ENCODE assay signal across 14 cellular contexts in genomic region chr6:167284565-167284964, GRCh38. TPM values are rescaled to one million over a fixed set of nuclear protein-coding genes. Genes with fewer than 3 reads are reported as not detected.
DNase-seq lines count a peak whose midpoint lies in the region; ATAC-seq, FAIRE-seq and TF ChIP-seq lines count a peak whose summit lies in the region.
"Not testable (repeated sequence)": the region's sequence is repeated elsewhere in the genome, so short reads cannot be mapped to it uniquely, and the experiment has no call there.
"Had no signal": no experiment of that assay in that cellular context is flagged by ENCODE, and none has a peak within 500 bp of the region (broad histone marks: within the 10 kb centered on the region; RNA-seq: fewer than 3 reads in every experiment).

No MANE protein-coding gene starts in this region.

- CTCF ChIA-PET in H1 (lab: Charles Lee; ENCODE audit: partially characterized antibody): interaction anchor here (0.7 to 2.5 kb wide), 5 partner anchors 10 to 67 kb away, joined by 3 to 19 read pairs (median 5); no protein-coding TSS in a partner anchor

- not testable (repeated sequence) for H3K27me3 ChIP-seq in GM23338 (ENCODE audit: insufficient read depth); H1 (replicated peaks in 1 of 4; ENCODE audit: control insufficient read depth in 3 of 4, extremely low read depth in 1 of 4, insufficient read depth in 3 of 4, low read length in 3 of 4); right lobe of liver; neural progenitor cell; aorta (ENCODE audit: control insufficient read depth in 1 of 2, insufficient read depth in 2 of 2, low read length in 1 of 2)

- H4K91ac ChIP-seq in H1 (replicated peaks; ENCODE audit: insufficient read length, low read length): not testable (repeated sequence)

- not testable (repeated sequence) for H3K79me2 ChIP-seq in GM23338 (replicated peaks; ENCODE audit: insufficient read depth); H1 (ENCODE audit: control insufficient read depth in 1 of 2, insufficient read depth in 2 of 2, low read length in 2 of 2); neural progenitor cell (ENCODE audit: low read depth)

- ATAC-seq in GM23338 (peak; percentile 47), aorta (ENCODE audit: low FRiP score) (peak; percentile 19)
- not testable (repeated sequence) for ATAC-seq in right lobe of liver
- ATAC-seq in stimulated activated memory B cell treated with anti-CD40 and anti-IgM and Interleukin-4, amounts not matched to agents 10 μg/mL and 1 μg/mL and 100 μg/mL, for 72 hours: peak; percentile 34

- FAIRE-seq in H1 (lab: Jason Lieb, UNC): peak; percentile 84

- intact Hi-C loops in right lobe of liver (cut with DNase I); aorta (cut with DNase I): not testable (repeated sequence)

- not testable (repeated sequence) for H3K27ac ChIP-seq in GM23338 (ENCODE audit: low read depth); H1 (ENCODE audit: low read depth, low read length); neural progenitor cell; aorta (ENCODE audit: low read depth in 1 of 2, low read length in 2 of 2)
- H3K27ac ChIP-seq in right lobe of liver: peak overlapping the region in 2 of 3 donors; percentile 40 to 89

- not testable (repeated sequence) for H2BK5ac ChIP-seq in H1 (ENCODE audit: low read depth, low read length)

- H2BK120ac ChIP-seq in H1 (replicated peaks; ENCODE audit: low read depth, low read length): not testable (repeated sequence)

- not testable (repeated sequence) for H2AK5ac ChIP-seq in H1 (ENCODE audit: low read depth, low read length)

- not testable (repeated sequence) for TF ChIP-seq RAD21 in H1 (IDR thresholded peaks at IDR 0.05 in 1 of 2, conservative IDR thresholded peaks at IDR 0.05 in 1 of 2; ENCODE audit: low read depth in 2 of 2, low read length in 2 of 2)

- not testable (repeated sequence) for H3K9me2 ChIP-seq in GM23338 (ENCODE audit: insufficient read depth)

- H3K18ac ChIP-seq in H1 (ENCODE audit: extremely low read depth, low read length): not testable (repeated sequence)

- H2BK12ac ChIP-seq in H1 (ENCODE audit: low read depth, low read length): not testable (repeated sequence)

- not testable (repeated sequence) for H4K5ac ChIP-seq in H1 (ENCODE audit: insufficient read length, low read depth, low read length)

- peaks cover 56% of the 10 kb centered on the region for H3K4me1 Mint-ChIP-seq in GM23338
- peaks cover 24% of the 10 kb centered on the region for H3K4me1 Mint-ChIP-seq in neural progenitor cell
- not testable (repeated sequence) for H3K4me1 Mint-ChIP-seq in stimulated activated memory B cell treated with anti-CD40 and anti-IgM and Interleukin-4, amounts not matched to agents 10 μg/mL and 1 μg/mL and 100 μg/mL, for 72 hours

- not testable (repeated sequence) for H3K36me3 ChIP-seq in GM23338 (ENCODE audit: insufficient read depth); H1 (ENCODE audit: control insufficient read depth in 2 of 4, insufficient read depth in 4 of 4, low read length in 3 of 4); right lobe of liver; neural progenitor cell; aorta (ENCODE audit: control insufficient read depth in 1 of 2, insufficient read depth in 2 of 2, low read length in 1 of 2)

- H3K4me2 ChIP-seq in GM23338; H1 (ENCODE audit: insufficient read depth in 1 of 2, low read depth in 2 of 2, low read length in 2 of 2); neural progenitor cell: not testable (repeated sequence)

- H3K4me3 ChIP-seq in GM23338; H1 (ENCODE audit: extremely low read depth in 1 of 4, insufficient read depth in 2 of 4, low read depth in 3 of 4, low read length in 4 of 4); right lobe of liver; neural progenitor cell; aorta (ENCODE audit: low read length in 2 of 2): not testable (repeated sequence)

- TF ChIP-seq CTCF in GM23338 (conservative IDR thresholded peaks at IDR 0.05; ENCODE audit: low read depth in 2 of 2); H1 (IDR thresholded peaks at IDR 0.05; ENCODE audit: control extremely low read depth in 1 of 3, insufficient read depth in 1 of 3, low read depth in 1 of 3, low read length in 3 of 3); right lobe of liver (IDR thresholded peaks at IDR 0.05): not testable (repeated sequence)
- TF ChIP-seq CTCF in neural progenitor cell (IDR thresholded peaks at IDR 0.05): peak; percentile 7

- not testable (repeated sequence) for H3K23ac ChIP-seq in H1 (ENCODE audit: insufficient read length)

- not testable (repeated sequence) for H3K36me3 Mint-ChIP-seq in GM23338 (ENCODE audit: low read depth); neural progenitor cell; stimulated activated memory B cell treated with anti-CD40 and anti-IgM and Interleukin-4, amounts not matched to agents 10 μg/mL and 1 μg/mL and 100 μg/mL, for 72 hours

- H3K9me3 Mint-ChIP-seq in GM23338; stimulated activated memory B cell treated with anti-CD40 and anti-IgM and Interleukin-4, amounts not matched to agents 10 μg/mL and 1 μg/mL and 100 μg/mL, for 72 hours: not testable (repeated sequence)
- H3K9me3 Mint-ChIP-seq in neural progenitor cell: peaks cover 25% of the 10 kb centered on the region

- not testable (repeated sequence) for H3K14ac ChIP-seq in H1 (ENCODE audit: insufficient read length)

- WGBS in H1 (ENCODE audit: extremely low coverage in 1 of 2, insufficient coverage in 1 of 2, insufficient read length in 1 of 2, insufficient replicate concordance in 2 of 2, low coverage in 1 of 2, low lambda C conversion rate in 2 of 2, missing lambda C conversion rate in 1 of 2), 2 experiments: 84% methylated on average over 8 of the region's 13 CpGs; no CpG with 5 or more reads in 1 of the 2 experiments
- 93% methylated on average over 2 of the region's 13 CpGs for WGBS in right lobe of liver (ENCODE audit: insufficient coverage, low coverage, low lambda C conversion rate, missing lambda C conversion rate)
- 89 to 92% methylated on average over 8 to 12 of the region's 13 CpGs for WGBS in aorta, 2 donors

- not testable (repeated sequence) for H2BK15ac ChIP-seq in H1 (ENCODE audit: low read length)

- H3K27me3 Mint-ChIP-seq in GM23338 (ENCODE audit: insufficient read depth, low read depth, poor library complexity) (peaks cover 20% of the 10 kb centered on the region), neural progenitor cell (ENCODE audit: insufficient read depth, low read depth) (peaks cover 10% of the 10 kb centered on the region)
- peaks cover 11% of the 10 kb centered on the region for H3K27me3 Mint-ChIP-seq in stimulated activated memory B cell treated with anti-CD40 and anti-IgM and Interleukin-4, amounts not matched to agents 10 μg/mL and 1 μg/mL and 100 μg/mL, for 72 hours

- H3K4me3 Mint-ChIP-seq in GM23338; neural progenitor cell; stimulated activated memory B cell treated with anti-CD40 and anti-IgM and Interleukin-4, amounts not matched to agents 10 μg/mL and 1 μg/mL and 100 μg/mL, for 72 hours: not testable (repeated sequence)

- H3K27ac Mint-ChIP-seq in GM23338; neural progenitor cell; stimulated activated memory B cell treated with anti-CD40 and anti-IgM and Interleukin-4, amounts not matched to agents 10 μg/mL and 1 μg/mL and 100 μg/mL, for 72 hours: not testable (repeated sequence)

- H3K9ac ChIP-seq in H1 (replicated peaks in 1 of 4; ENCODE audit: extremely low read depth in 1 of 4, low read depth in 3 of 4, low read length in 3 of 4); neural progenitor cell: not testable (repeated sequence)

- not testable (repeated sequence) for H3K4ac ChIP-seq in H1 (replicated peaks; ENCODE audit: insufficient read length, low read depth, low read length)

- not testable (repeated sequence) for DNase-seq in GM23338 (ENCODE audit: low spot score); H1 (ENCODE audit: low read depth in 1 of 2, low spot score in 2 of 2); right lobe of liver; neural progenitor cell (ENCODE audit: low spot score); aorta
- DNase-seq in activated CD8-positive, alpha-beta memory T cell treated with anti-CD3 and anti-CD28 coated beads, Interleukin-2, amount 50 U/mL, for 48 hours: peak; percentile 30
- DNase-seq in islet precursor cell: peak; percentile 23

- not testable (repeated sequence) for TF ChIP-seq EP300 in H1 (IDR thresholded peaks at IDR 0.05; ENCODE audit: borderline replicate concordance in 1 of 2, low read depth in 2 of 2, low read length in 2 of 2)

- not testable (repeated sequence) for H3K79me1 ChIP-seq in H1 (ENCODE audit: low read depth, low read length)

- not testable (repeated sequence) for TF ChIP-seq POLR2A in H1 (IDR thresholded peaks at IDR 0.05; ENCODE audit: control extremely low read depth in 1 of 2, low read depth in 2 of 2, low read length in 2 of 2); right lobe of liver (IDR thresholded peaks at IDR 0.05)

- H3F3A ChIP-seq in GM23338 (replicated peaks; ENCODE audit: low read depth): peaks cover 11% of the 10 kb centered on the region; the same call in 1 of the 2 replicates
- not testable (repeated sequence) for H3F3A ChIP-seq in neural progenitor cell (ENCODE audit: low read depth)

- H4K20me1 ChIP-seq in GM23338 (replicated peaks; ENCODE audit: insufficient read depth); H1 (replicated peaks in 1 of 2; ENCODE audit: control insufficient read depth in 1 of 2, insufficient read depth in 2 of 2, low read length in 2 of 2); neural progenitor cell (ENCODE audit: low read depth): not testable (repeated sequence)

- H3K9me3 ChIP-seq in H1 (ENCODE audit: insufficient read depth in 2 of 2, low read depth in 1 of 2, low read length in 1 of 2); right lobe of liver; neural progenitor cell (ENCODE audit: low read depth); aorta (ENCODE audit: control insufficient read depth, low read length): not testable (repeated sequence)

- H4K8ac ChIP-seq in H1 (ENCODE audit: extremely low read depth, insufficient read depth, low read length): not testable (repeated sequence)

- H2AFZ ChIP-seq in GM23338; H1 (ENCODE audit: low read length); neural progenitor cell (replicated peaks): not testable (repeated sequence)

- not testable (repeated sequence) for H3K56ac ChIP-seq in H1 (replicated peaks; ENCODE audit: insufficient read length, low read depth, low read length)

- POLR2A ChIA-PET in H1 (lab: Charles Lee; ENCODE audit: partially characterized antibody): interaction anchor here (1.3 kb wide), 1 partner anchor 61 kb away, joined by 7 read pairs; no protein-coding TSS in a partner anchor

- H3K4me1 ChIP-seq in GM23338 (ENCODE audit: insufficient read depth): peaks cover 50% of the 10 kb centered on the region
- peaks cover 6 to 19% (median 10%) of the 10 kb centered on the region in 4 experiments; a peak in 5 of 7 replicates for H3K4me1 ChIP-seq in H1 (replicated peaks in 1 of 4; ENCODE audit: control insufficient read depth in 3 of 4, insufficient read depth in 4 of 4, low read length in 3 of 4)
- H3K4me1 ChIP-seq in right lobe of liver: peaks cover 0 to 14% (median 0%) of the 10 kb centered on the region in 4 donors
- H3K4me1 ChIP-seq in neural progenitor cell: peaks cover 11% of the 10 kb centered on the region
- H3K4me1 ChIP-seq in aorta (ENCODE audit: control insufficient read depth in 1 of 2, insufficient read depth in 2 of 2, low read length in 2 of 2): not testable (repeated sequence)

- not testable (repeated sequence) for H2BK20ac ChIP-seq in H1 (ENCODE audit: low read length)

- H3K23me2 ChIP-seq in H1 (ENCODE audit: low read depth, low read length): not testable (repeated sequence)

RNA-seq across cellular contexts. Expression of gene UNC93A, which starts 6.5 kb away (rescaled TPM):
- total RNA-seq in GM23338 (2014; rRNA removed; shearing (Covaris generic)): 0.28 TPM in 1 of 2 replicates, not detected in the other
- polyA plus RNA-seq in GM23338 (2016; fragmentation: Nextera tagmentation; extraction: Ambion mirVana): 0.18 and 0.47 TPM in 2 replicates
- total RNA-seq in H1 (2021; fragmentation: NEBNext Ultra II Directional; extraction: Animal tissue kit (Norgen Biotek cat#: 25700)): not detected in 2 replicates
- polyA plus RNA-seq in H1 (2011; rRNA removed): 0.31 and 0.39 TPM in 2 replicates
- polyA plus RNA-seq in H1 (2011; cell fraction: cytosol; rRNA removed): 0.67 TPM
- polyA plus RNA-seq in H1 (2011; cell fraction: nucleus; rRNA removed): 0.47 TPM
- 0.16 to 0.58 TPM (median 0.23 TPM) in 4 replicates for polyA plus RNA-seq in H1 (2012, experiment 1 of 2)
- 0.20 TPM for polyA plus RNA-seq in H1 (2012, experiment 2 of 2)
- polyA plus RNA-seq in H1 (2013, experiment 1 of 2): 0.12 TPM
- 0.07 TPM for polyA plus RNA-seq in H1 (2013, experiment 2 of 2)
- not detected in 2 replicates for polyA minus RNA-seq in H1 (2011; rRNA and poly(A)+ RNA removed)
- polyA minus RNA-seq in H1 (2011; cell fraction: cytosol; rRNA and poly(A)+ RNA removed): not detected
- not detected for polyA minus RNA-seq in H1 (2011; cell fraction: nucleus; rRNA and poly(A)+ RNA removed)
- total RNA-seq in right lobe of liver: 10 to 100 TPM in 1 of 6 experiments, 1 to 10 TPM in 5; 1.4 to 15.8 (median 4.9) TPM
- 0.28 TPM in 1 of 2 replicates, not detected in the other for total RNA-seq in neural progenitor cell (ENCODE audit: low replicate concordance)
- total RNA-seq in aorta: not detected
- not detected for polyA plus RNA-seq in aorta
- total RNA-seq: CD4-positive, alpha-beta T cell; CD8-positive, alpha-beta memory T cell; GM12878 had no signal
- polyA plus RNA-seq: A549; CD14-positive monocyte; CD8-positive, alpha-beta memory T cell had no signal

RNA-seq across cellular contexts. Expression of gene TTLL2, which starts 40.3 kb away (rescaled TPM):
- total RNA-seq in GM23338 (2014; rRNA removed; shearing (Covaris generic)): not detected in 2 replicates
- polyA plus RNA-seq in GM23338 (2016; fragmentation: Nextera tagmentation; extraction: Ambion mirVana) (0.14 TPM in 1 of 2 replicates, not detected in the other), H1 (2011; rRNA removed) (not detected in 2 replicates), aorta (not detected)
- not detected in 2 replicates for total RNA-seq in H1 (2021; fragmentation: NEBNext Ultra II Directional; extraction: Animal tissue kit (Norgen Biotek cat#: 25700))
- not detected for polyA plus RNA-seq in H1 (2011; cell fraction: cytosol; rRNA removed)
- not detected for polyA plus RNA-seq in H1 (2011; cell fraction: nucleus; rRNA removed)
- polyA plus RNA-seq in H1 (2012, experiment 1 of 2): 0.31 to 0.41 TPM (median 0.38 TPM) in 4 replicates
- not detected for polyA plus RNA-seq in H1 (2012, experiment 2 of 2)
- polyA plus RNA-seq in H1 (2013, experiment 1 of 2): not detected
- not detected for polyA plus RNA-seq in H1 (2013, experiment 2 of 2)
- polyA minus RNA-seq in H1 (2011; rRNA and poly(A)+ RNA removed): not detected in 2 replicates
- polyA minus RNA-seq in H1 (2011; cell fraction: cytosol; rRNA and poly(A)+ RNA removed): not detected
- polyA minus RNA-seq in H1 (2011; cell fraction: nucleus; rRNA and poly(A)+ RNA removed): not detected
- total RNA-seq in right lobe of liver (not detected), neural progenitor cell (ENCODE audit: low replicate concordance) (not detected in 2 replicates), aorta (not detected)
- total RNA-seq: CD4-positive, alpha-beta T cell; CD8-positive, alpha-beta memory T cell; GM12878; H7 had no signal
- polyA plus RNA-seq: A549; CD14-positive monocyte; CD8-positive, alpha-beta memory T cell; GM12878 had no signal
